19 cellular contexts compared by ENCODE assay signal in genomic region chr6:37556884-37557644, GRCh38. TPM values are rescaled to one million over a fixed set of nuclear protein-coding genes. Genes with fewer than 3 reads are reported as not detected.
DNase-seq lines count a peak whose midpoint lies in the region; ATAC-seq, FAIRE-seq and TF ChIP-seq lines count a peak whose summit lies in the region.
"Had no signal": no experiment of that assay in that cellular context is flagged by ENCODE, and none has a peak within 500 bp of the region (broad histone marks: within the 10 kb centered on the region; RNA-seq: fewer than 3 reads in every experiment).

No MANE protein-coding gene starts in this region.

- SMC1A ChIA-PET in GM12878 (lab: Charles Lee; ENCODE audit: uncharacterized antibody, unreplicated experiment): interaction anchor here (1.2 to 15.4 kb wide), 13 partner anchors 7 to 134 kb away, joined by 3 to 346 read pairs (median 7); no protein-coding TSS in a partner anchor

- H3K9me3 Mint-ChIP-seq in stimulated activated memory B cell treated with anti-CD40 and anti-IgM and Interleukin-4, amounts not matched to agents 10 μg/mL and 1 μg/mL and 100 μg/mL, for 72 hours: no peaks in the 10 kb centered on the region
- H3K9me3 Mint-ChIP-seq: activated T-cell treated with anti-CD3 and anti-CD28 coated beads, Interleukin-2, amount 50 U/mL, for 4 hours; dendritic cell treated with granulocyte-macrophage colony-stimulating factor and Interleukin-4, amounts not matched to agents 40 ng/mL and 50 ng/mL, for 4 days; T-helper 1 cell treated with Interleukin-12 subunit alpha and Interleukin-12 subunit beta and Interleukin-4 antibody, amounts not matched to agents 30 μg/mL and 1 μg/mL, for 36 hours had no signal

- in situ Hi-C loops in GM12878 (cut with MboI): loop anchor here (10.0 kb wide), 1 partner anchor 62 kb away; the partner anchor contains the start of gene CCDC167

- no peak for TF ChIP-seq RAD21 in GM12878 (IDR thresholded peaks at IDR 0.05; ENCODE audit: insufficient read depth, low read depth, low read length)

- H3K9ac ChIP-seq in GM12878 (ENCODE audit: control insufficient read depth, insufficient read depth, low read length): peak overlapping the region; percentile 86

- no peak overlapping the region for H2AFZ ChIP-seq in GM12878 (ENCODE audit: control insufficient read depth, low read depth, low read length)
- H2AFZ ChIP-seq: PC-9 had no signal

- H3K4me3 Mint-ChIP-seq in stimulated activated memory B cell treated with anti-CD40 and anti-IgM and Interleukin-4, amounts not matched to agents 10 μg/mL and 1 μg/mL and 100 μg/mL, for 72 hours: peak overlapping the region; percentile 48
- H3K4me3 Mint-ChIP-seq: activated T-cell treated with anti-CD3 and anti-CD28 coated beads, Interleukin-2, amount 50 U/mL, for 4 hours; dendritic cell treated with granulocyte-macrophage colony-stimulating factor and Interleukin-4, amounts not matched to agents 40 ng/mL and 50 ng/mL, for 4 days; T-helper 1 cell treated with Interleukin-12 subunit alpha and Interleukin-12 subunit beta and Interleukin-4 antibody, amounts not matched to agents 30 μg/mL and 1 μg/mL, for 36 hours had no signal

- H3K4me1 Mint-ChIP-seq in stimulated activated memory B cell treated with anti-CD40 and anti-IgM and Interleukin-4, amounts not matched to agents 10 μg/mL and 1 μg/mL and 100 μg/mL, for 72 hours: peaks cover 100% of the 10 kb centered on the region

- DNase-seq in NCI-H82 (lab: John Stamatoyannopoulos, UW): peak; percentile 51
- no peak for DNase-seq in NCI-H82 treated with DMSO at 0.1 percent for 48 hours (lab: John Stamatoyannopoulos, UW; ENCODE audit: unreplicated experiment)
- DNase-seq in GM12878 (ENCODE audit: low read depth, low spot score): no peak
- DNase-seq in HEK293T (ENCODE audit: extremely low spot score): no peak
- no peak for DNase-seq in left lung
- DNase-seq in NOMO-1 treated with dmso at 0.1 percent for 144 hours (lab: John Stamatoyannopoulos, UW; ENCODE audit: unreplicated experiment): no peak
- DNase-seq: activated CD4-positive, alpha-beta T cell treated with anti-CD3 and anti-CD28 coated beads for 48 hours; activated T-cell treated with anti-CD3 and anti-CD28 coated beads, Interleukin-2, amount 50 U/mL, for 4 hours; aorta; Caco-2; NCI-H2081 treated with DMSO at 0.1 percent for 48 hours; PC-9; stimulated activated CD4-positive, alpha-beta T cell treated with anti-CD3 and anti-CD28 coated beads, Interleukin-12 subunit alpha, Interleukin-12 subunit beta, amount 100 ng/mL, for 4 hours; transverse colon had no signal

- intact Hi-C loops in GM12878 (cut with micrococcal nuclease; ENCODE audit: unreplicated experiment) (loop anchor here (5.0 to 10.0 kb wide), 2 partner anchors 125 to 402 kb away; partner anchors contain the start of gene CMTR1), left lung (cut with DNase I) (no loop called here)

- H3K36me3 Mint-ChIP-seq in stimulated activated memory B cell treated with anti-CD40 and anti-IgM and Interleukin-4, amounts not matched to agents 10 μg/mL and 1 μg/mL and 100 μg/mL, for 72 hours: peaks cover 17% of the 10 kb centered on the region

- TF ChIP-seq POLR2A in GM12878 (IDR thresholded peaks at IDR 0.05; ENCODE audit: low read depth, low read length): peak; percentile 71

- H3K4me3 ChIP-seq in GM12878 (peak overlapping the region; percentile 81), left lung (no peak overlapping the region)
- H3K4me3 ChIP-seq: PC-9, transverse colon had no signal

- H3K9me3 ChIP-seq in GM12878 (replicated peaks; ENCODE audit: control insufficient read depth, insufficient read depth, low read length) (peaks cover 3% of the 10 kb centered on the region; the same call in 2 of the 3 replicates), left lung (no peaks in the 10 kb centered on the region)
- H3K9me3 ChIP-seq: Caco-2, transverse colon had no signal

- peak overlapping the region; percentile 91 for H3K27ac ChIP-seq in GM12878 (ENCODE audit: control insufficient read depth, insufficient read depth)
- no peak overlapping the region for H3K27ac ChIP-seq in left lung
- H3K27ac ChIP-seq: 22Rv1, PC-9, transverse colon had no signal

- peak; percentile 7 for FAIRE-seq in GM12878 (lab: Jason Lieb, UNC)

- no peak for TF ChIP-seq CTCF in GM12878 (IDR thresholded peaks at IDR 0.05 in 2 of 3, conservative IDR thresholded peaks at IDR 0.05 in 1 of 3; ENCODE audit: control insufficient read depth in 2 of 3, extremely low read depth in 1 of 3, insufficient read depth in 1 of 3, low read depth in 3 of 3, low read length in 3 of 3)
- no peak for TF ChIP-seq CTCF in left lung (IDR thresholded peaks at IDR 0.05)

- peaks cover 69% of the 10 kb centered on the region for H3K79me2 ChIP-seq in GM12878 (ENCODE audit: control insufficient read depth, insufficient read depth, low read length)

- TF ChIP-seq EP300 in GM12878 (IDR thresholded peaks at IDR 0.05; ENCODE audit: borderline replicate concordance in 1 of 2, control insufficient read depth in 1 of 2, low read depth in 2 of 2, low read length in 2 of 2): no peak; a peak in 1 of 4 replicates

- ATAC-seq in HG03108 (IDR thresholded peaks at IDR 0.05; ENCODE audit: unreplicated experiment) (peak; percentile 32), GM12878 (peak; percentile 54), left lung (no peak)
- ATAC-seq in stimulated activated memory B cell treated with anti-CD40 and anti-IgM and Interleukin-4, amounts not matched to agents 10 μg/mL and 1 μg/mL and 100 μg/mL, for 72 hours: peak; percentile 28
- ATAC-seq: activated T-cell treated with anti-CD3 and anti-CD28 coated beads, Interleukin-2, amount 50 U/mL, for 4 hours had no signal

- no peaks in the 10 kb centered on the region for H4K20me1 ChIP-seq in GM12878 (ENCODE audit: control insufficient read depth, insufficient read depth)

- POLR2A ChIA-PET in GM12878 (lab: Charles Lee): interaction anchor here (1.3 to 9.7 kb wide), 6 partner anchors 7 to 65 kb away, joined by 3 to 114 read pairs (median 42); partner anchors contain the start of gene CCDC167
- POLR2A ChIA-PET in HEK293T (lab: Yijun Ruan, JAX): no interaction called here

- H3K36me3 ChIP-seq in GM12878 (ENCODE audit: control insufficient read depth in 2 of 2, insufficient read depth in 2 of 2, low read length in 1 of 2) (no peaks in the 10 kb centered on the region; a peak in 1 of 4 replicates), left lung (no peaks in the 10 kb centered on the region)
- H3K36me3 ChIP-seq: transverse colon had no signal

- no peaks in the 10 kb centered on the region for H3K27me3 Mint-ChIP-seq in stimulated activated memory B cell treated with anti-CD40 and anti-IgM and Interleukin-4, amounts not matched to agents 10 μg/mL and 1 μg/mL and 100 μg/mL, for 72 hours

- peak overlapping the region; percentile 92 for H3K27ac Mint-ChIP-seq in stimulated activated memory B cell treated with anti-CD40 and anti-IgM and Interleukin-4, amounts not matched to agents 10 μg/mL and 1 μg/mL and 100 μg/mL, for 72 hours
- H3K27ac Mint-ChIP-seq: dendritic cell treated with granulocyte-macrophage colony-stimulating factor and Interleukin-4, amounts not matched to agents 40 ng/mL and 50 ng/mL, for 4 days; T-helper 1 cell treated with Interleukin-12 subunit alpha and Interleukin-12 subunit beta and Interleukin-4 antibody, amounts not matched to agents 30 μg/mL and 1 μg/mL, for 36 hours had no signal

- under 1% methylated on average over 15 of the region's 15 CpGs for WGBS in GM12878 (ENCODE audit: insufficient coverage, insufficient replicate concordance, low lambda C conversion rate, missing lambda C conversion rate)

- peaks cover 83% of the 10 kb centered on the region for H3K4me1 ChIP-seq in GM12878 (ENCODE audit: control insufficient read depth, insufficient read depth, low read length)
- H3K4me1 ChIP-seq in left lung: no peaks in the 10 kb centered on the region
- H3K4me1 ChIP-seq: transverse colon had no signal

- H3K27me3 ChIP-seq in GM12878 (replicated peaks in 1 of 2; ENCODE audit: control insufficient read depth in 2 of 2, insufficient read depth in 2 of 2, low read length in 1 of 2) (no peaks in the 10 kb centered on the region), left lung (peaks cover 0 to 46% of the 10 kb centered on the region in 2 donors)

- CTCF ChIA-PET in GM12878 (lab: Yijun Ruan, JAX): interaction anchor here (1.0 to 18.7 kb wide), 7 partner anchors 5 to 123 kb away, joined by 4 to 590 read pairs (median 5); partner anchors contain the start of genes CCDC167 and CMTR1
- CTCF ChIA-PET in HEK293T (lab: Yijun Ruan, JAX): interaction anchor here (0.7 kb wide), 1 partner anchor 9 kb away, joined by 3 read pairs; no protein-coding TSS in a partner anchor

- BruUV-seq in GM12878 (replicated peaks; lab: Mats Ljungman, UMichigan): no TSS peak

- peak overlapping the region; percentile 56 for H3K4me2 ChIP-seq in GM12878 (ENCODE audit: control insufficient read depth, insufficient read depth)
- H3K4me2 ChIP-seq: PC-9 had no signal

- RAD21 ChIA-PET in GM12878 (lab: Charles Lee; ENCODE audit: unreplicated experiment): interaction anchor here (0.9 to 9.3 kb wide), 8 partner anchors 7 to 274 kb away, joined by 3 to 174 read pairs (median 10); no protein-coding TSS in a partner anchor

TF ChIP-seq in GM12878, 131 proteins besides CTCF, POLR2A, EP300 and RAD21 (continues in another document):
- TF ChIP-seq ZNF274 (IDR thresholded peaks at IDR 0.05; ENCODE audit: insufficient read depth, insufficient read length): no peak

TF ChIP-seq in HEK293T, 16 proteins besides CTCF, POLR2A, EP300 and RAD21 (continues in another document):
- no peak for TF ChIP-seq BHLHE40 (IDR thresholded peaks at IDR 0.05; ENCODE audit: borderline replicate concordance)
- TF ChIP-seq LEF1 (IDR thresholded peaks at IDR 0.05; ENCODE audit: borderline replicate concordance): no peak
- TF ChIP-seq CTBP1 (IDR thresholded peaks at IDR 0.05; ENCODE audit: borderline replicate concordance): no peak
- no peak for TF ChIP-seq ELF4 (IDR thresholded peaks at IDR 0.05)
- no peak for TF ChIP-seq FOXA1 (IDR thresholded peaks at IDR 0.05)

RNA-seq across cellular contexts. Expression of gene CCDC167, which starts 57.4 kb away (rescaled TPM):
- 8.5 and 9.7 TPM in 2 replicates for total RNA-seq in GM12878 (2013; cell fraction: nucleolus; rRNA removed)
- total RNA-seq in GM12878 (2014; rRNA removed): 92.6 and 102 TPM in 2 replicates
- 103 and 110 TPM in 2 replicates for total RNA-seq in GM12878 (2014; rRNA removed; fragmentation: Illumina TruSeq; extraction: Trizol)
- total RNA-seq in GM12878 (2021): 70.8 and 74.9 TPM in 2 replicates
- 76.2 TPM for polyA plus RNA-seq in GM12878 (2011; ENCODE audit: low read depth)
- polyA plus RNA-seq in GM12878 (2011; rRNA removed): 84.1 and 109 TPM in 2 replicates
- 165 and 304 TPM in 2 replicates for polyA plus RNA-seq in GM12878 (2011; cell fraction: cytosol; rRNA removed)
- 77.8 and 96.7 TPM in 2 replicates for polyA plus RNA-seq in GM12878 (2011; cell fraction: nucleus; rRNA removed)
- 92.0 and 93.8 TPM in 2 replicates for polyA plus RNA-seq in GM12878 (2012)
- 133 and 200 TPM in 2 replicates for polyA plus RNA-seq in GM12878 (2014; fragmentation: Illumina TruSeq; extraction: Trizol)
- polyA plus RNA-seq in GM12878 (2014; fragmentation: Nextera tagmentation; extraction: Ambion mirVana): 100 to 1,000 TPM; 323 to 380 TPM
- 99.5 and 99.6 TPM in 2 replicates for polyA plus RNA-seq in GM12878 (2014; rRNA removed)
- polyA plus RNA-seq in GM12878 (2016; fragmentation: Nextera tagmentation; extraction: Ambion mirVana): 100 to 1,000 TPM; 165 to 180 TPM
- polyA minus RNA-seq in GM12878 (2011; rRNA and poly(A)+ RNA removed): 31.0 and 53.2 TPM in 2 replicates
- polyA minus RNA-seq in GM12878 (2011; cell fraction: cytosol; rRNA and poly(A)+ RNA removed): 21.2 and 21.5 TPM in 2 replicates
- polyA minus RNA-seq in GM12878 (2011; cell fraction: nucleus; rRNA and poly(A)+ RNA removed): 7.5 and 13.0 TPM in 2 replicates
- 10 to 100 TPM; 18.2 to 21.5 TPM for total RNA-seq in left lung
